15 cellular contexts compared by ENCODE assay signal in the genomic region with DNA sequence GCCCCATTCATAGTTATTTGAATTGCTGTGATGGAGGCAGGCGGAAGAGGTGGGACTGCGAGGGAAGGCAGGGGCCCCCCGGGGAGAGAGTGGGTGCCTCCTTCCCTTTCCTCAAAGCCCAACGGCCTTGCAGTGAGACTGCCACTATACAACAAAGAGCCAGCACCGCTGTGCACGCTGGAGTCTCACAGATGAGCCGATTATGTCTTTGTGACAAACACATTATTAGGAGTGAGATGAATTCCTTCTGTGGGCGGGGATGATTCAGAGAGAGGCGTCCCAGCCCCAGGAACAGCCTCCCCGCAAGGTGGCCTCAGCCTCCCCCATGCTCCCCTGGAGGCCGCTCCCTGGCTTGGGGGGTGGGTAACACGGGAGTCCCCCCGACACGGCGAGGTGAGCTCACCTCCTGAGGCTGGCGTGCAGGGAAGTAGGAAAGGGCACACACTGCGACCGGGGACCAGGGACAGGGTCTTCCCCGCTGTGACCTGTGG. TPM values are rescaled to one million over a fixed set of nuclear protein-coding genes. Genes with fewer than 3 reads are reported as not detected.
A peak's percentile ranks its signal among the peaks of the same experiment; 100 is the strongest.
DNase-seq lines count a peak whose midpoint lies in the region; ATAC-seq and TF ChIP-seq lines count a peak whose summit lies in the region.
"Had no signal": no experiment of that assay in that cellular context is flagged by ENCODE, and none has a peak within 500 bp of the region (broad histone marks: within the 10 kb centered on the region; RNA-seq: fewer than 3 reads in every experiment).

No MANE protein-coding gene starts in this region.

- no peaks in the 10 kb centered on the region for H3F3A ChIP-seq in smooth muscle cell (ENCODE audit: low read depth)

- peak; percentile 38 to 40 for DNase-seq in activated CD4-positive, alpha-beta T cell treated with anti-CD3 and anti-CD28 coated beads for 4 hours
- no peak for DNase-seq in activated CD4-positive, alpha-beta T cell treated with anti-CD3 and anti-CD28 coated beads for 48 hours
- peak; percentile 44 for DNase-seq in GM03348 (ENCODE audit: low spot score)
- peak; percentile 36 for DNase-seq in activated CD8-positive, alpha-beta T cell treated with anti-CD3 and anti-CD28 coated beads for 36 hours
- DNase-seq in mucosa of descending colon, result peak in 2 of 3 donors; percentile 19 to 44
- DNase-seq in ecto neural progenitor cell (ENCODE audit: low spot score), result no peak
- no peak for DNase-seq in smooth muscle cell (lab: John Stamatoyannopoulos, UW; ENCODE audit: unreplicated experiment)
- DNase-seq in COR-L47 (lab: John Stamatoyannopoulos, UW), result no peak
- DNase-seq: Calu3; effector memory CD4-positive, alpha-beta T cell; kidney glomerular epithelial cell; NCI-H1436 treated with DMSO at 0.1 percent for 48 hours; NCI-H524 treated with DMSO at 0.1 percent for 48 hours; right lobe of liver had no signal

- no peak for TF ChIP-seq CTCF in activated CD8-positive, alpha-beta T cell treated with anti-CD3 and anti-CD28 coated beads for 36 hours (IDR thresholded peaks at IDR 0.05)
- no peak for TF ChIP-seq CTCF in mucosa of descending colon (IDR thresholded peaks at IDR 0.05)
- no peak for TF ChIP-seq CTCF in smooth muscle cell (IDR thresholded peaks at IDR 0.05; ENCODE audit: borderline replicate concordance, insufficient read depth, poor library complexity, severe bottlenecking)

- POLR2A ChIA-PET in activated CD8-positive, alpha-beta T cell treated with anti-CD3 and anti-CD28 coated beads for 36 hours (lab: Charles Lee), result no interaction called here

- H3K4me3 ChIP-seq in mucosa of descending colon, result no peak overlapping the region
- H3K4me3 ChIP-seq in smooth muscle cell, result no peak overlapping the region
- H3K4me3 ChIP-seq: gastrocnemius medialis, right lobe of liver had no signal

- H4K20me1 ChIP-seq in smooth muscle cell (ENCODE audit: low read depth), result no peaks in the 10 kb centered on the region

- H3K9me3 ChIP-seq in mucosa of descending colon, result no peaks in the 10 kb centered on the region
- no peaks in the 10 kb centered on the region for H3K9me3 ChIP-seq in smooth muscle cell (replicated peaks; ENCODE audit: low read depth)
- H3K9me3 ChIP-seq: gastrocnemius medialis, right lobe of liver had no signal

- H3K9me3 Mint-ChIP-seq in activated CD8-positive, alpha-beta T cell treated with anti-CD3 and anti-CD28 coated beads for 36 hours, result no peaks in the 10 kb centered on the region

- CTCF ChIA-PET in activated CD8-positive, alpha-beta T cell treated with anti-CD3 and anti-CD28 coated beads for 36 hours (lab: Charles Lee), result no interaction called here

- peaks cover 3% of the 10 kb centered on the region for H3K27me3 Mint-ChIP-seq in activated CD8-positive, alpha-beta T cell treated with anti-CD3 and anti-CD28 coated beads for 36 hours

- no peak overlapping the region for H3K4me3 Mint-ChIP-seq in activated CD8-positive, alpha-beta T cell treated with anti-CD3 and anti-CD28 coated beads for 36 hours

- no peaks in the 10 kb centered on the region for H3K36me3 Mint-ChIP-seq in activated CD8-positive, alpha-beta T cell treated with anti-CD3 and anti-CD28 coated beads for 36 hours (ENCODE audit: low read depth)

- no peak overlapping the region for H3K9ac ChIP-seq in smooth muscle cell (ENCODE audit: low read depth)

- H3K27ac Mint-ChIP-seq in activated CD8-positive, alpha-beta T cell treated with anti-CD3 and anti-CD28 coated beads for 36 hours, result no peak overlapping the region

- no peak overlapping the region for H3K4me2 ChIP-seq in smooth muscle cell

- H3K36me3 ChIP-seq in mucosa of descending colon (ENCODE audit: low read depth) (no peaks in the 10 kb centered on the region), smooth muscle cell (ENCODE audit: low read depth) (no peaks in the 10 kb centered on the region)
- H3K36me3 ChIP-seq: gastrocnemius medialis, right lobe of liver had no signal

- H3K4me1 Mint-ChIP-seq in activated CD8-positive, alpha-beta T cell treated with anti-CD3 and anti-CD28 coated beads for 36 hours (ENCODE audit: low read depth), result peaks cover 17% of the 10 kb centered on the region

- no peak overlapping the region for H2AFZ ChIP-seq in smooth muscle cell (ENCODE audit: low read depth)

- peak; percentile 6 for ATAC-seq in activated CD8-positive, alpha-beta T cell treated with anti-CD3 and anti-CD28 coated beads for 36 hours
- no peak for ATAC-seq in mucosa of descending colon
- ATAC-seq: gastrocnemius medialis, right lobe of liver had no signal

- H3K4me1 ChIP-seq in mucosa of descending colon (ENCODE audit: low read depth) (peaks cover 4% of the 10 kb centered on the region), smooth muscle cell (ENCODE audit: low read depth) (no peaks in the 10 kb centered on the region)
- H3K4me1 ChIP-seq: gastrocnemius medialis, right lobe of liver had no signal

- intact Hi-C loops in activated CD8-positive, alpha-beta T cell treated with anti-CD3 and anti-CD28 coated beads for 36 hours (cut with micrococcal nuclease), result no loop called here
- intact Hi-C loops in mucosa of descending colon (cut with DNase I, micrococcal nuclease), result no loop called here

- H3K27me3 ChIP-seq in smooth muscle cell (ENCODE audit: low read depth), result peaks cover 4% of the 10 kb centered on the region
- H3K27me3 ChIP-seq: right lobe of liver had no signal

- no peak overlapping the region for H3K27ac ChIP-seq in smooth muscle cell (ENCODE audit: low read depth)
- H3K27ac ChIP-seq: gastrocnemius medialis, right lobe of liver had no signal

- 78% methylated on average over 19 of the region's 19 CpGs for WGBS in smooth muscle cell (ENCODE audit: low lambda C conversion rate)

- no peaks in the 10 kb centered on the region for H3K79me2 ChIP-seq in smooth muscle cell (ENCODE audit: low read depth)

RNA-seq across cellular contexts. Expression of gene NTSR1, which starts 26.7 kb away (rescaled TPM):
- not detected for total RNA-seq in activated CD8-positive, alpha-beta T cell treated with anti-CD3 and anti-CD28 coated beads for 36 hours
- total RNA-seq in mucosa of descending colon (10 to 100 TPM in 1 of 3 donors, under 1 TPM in 1, not detected in 1; 0.31 to 22.1 TPM), smooth muscle cell (0.09 TPM in 1 of 2 replicates, not detected in the other)
- polyA plus RNA-seq in smooth muscle cell, result 0.28 TPM in 1 of 2 replicates, not detected in the other
- total RNA-seq: Calu3 had no signal

Comparison
In these comparisons a context has a peak if more than half of its experiments do, and no peak if none do; other contexts are left out.
1. DNase-seq: peak in activated CD4-positive, alpha-beta T cell treated with anti-CD3 and anti-CD28 coated beads for 4 hours (2 of 2), GM03348 (single experiment), activated CD8-positive, alpha-beta T cell treated with anti-CD3 and anti-CD28 coated beads for 36 hours (single experiment) and mucosa of descending colon (2 of 3); none in activated CD4-positive, alpha-beta T cell treated with anti-CD3 and anti-CD28 coated beads for 48 hours (single experiment), ecto neural progenitor cell (single experiment), smooth muscle cell (single experiment) and COR-L47 (single experiment).